8 cellular contexts compared by ENCODE assay signal in the genomic region with DNA sequence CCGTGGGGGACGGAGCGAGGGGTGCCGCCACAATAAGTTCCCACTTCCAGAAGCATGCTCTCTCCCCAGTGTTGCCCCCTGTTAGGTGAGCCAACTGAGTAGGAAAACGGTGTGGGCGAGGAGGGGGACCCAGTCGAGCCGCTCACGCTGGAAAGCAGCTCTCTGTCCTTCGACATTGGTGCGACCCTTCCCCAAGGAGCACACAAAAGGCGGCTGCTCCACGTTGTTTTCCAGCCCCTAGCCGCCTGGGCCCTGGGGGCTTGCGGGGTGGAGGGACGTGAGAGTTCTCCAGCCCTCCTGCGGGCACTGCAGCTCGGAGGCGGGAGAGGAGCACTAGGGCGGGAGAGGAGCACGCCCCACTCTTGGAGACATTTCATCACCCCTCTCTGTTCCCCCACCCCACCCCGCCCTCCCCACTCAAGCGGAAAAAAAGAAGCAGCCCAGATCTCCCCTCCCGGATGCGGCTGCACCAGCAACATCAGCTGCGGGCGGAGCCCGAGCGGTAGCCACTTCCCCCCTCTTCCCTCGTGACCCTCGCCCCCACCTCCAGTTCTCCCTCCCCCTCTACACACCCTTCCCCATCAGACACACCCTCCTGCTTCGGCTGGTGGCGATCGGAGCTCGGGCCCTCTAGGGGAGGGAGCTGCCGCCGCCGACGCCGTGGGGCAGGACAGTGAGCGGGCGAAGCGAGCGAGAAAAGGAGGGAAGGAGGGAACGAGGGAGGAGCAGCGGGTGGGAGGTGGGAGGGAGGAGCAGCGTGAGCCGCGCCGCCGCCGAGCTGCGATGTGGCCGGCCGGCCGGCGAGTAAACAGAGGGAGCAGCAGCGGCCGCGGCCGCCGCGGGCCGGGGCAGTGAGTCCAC. TPM values are rescaled to one million over a fixed set of nuclear protein-coding genes. Genes with fewer than 3 reads are reported as not detected.
A peak's percentile ranks its signal among the peaks of the same experiment; 100 is the strongest.
DNase-seq lines count a peak whose midpoint lies in the region; ATAC-seq, FAIRE-seq and TF ChIP-seq lines count a peak whose summit lies in the region.

A gene (plus strand): TSS at position 755 of the 861 bp plus-strand sequence. CDS start 157 bp downstream, outside the sequence.

- FAIRE-seq in HTR-8/SVneo (lab: Jason Lieb, UNC) = no peak

- H3K27ac Mint-ChIP-seq in activated T-cell treated with anti-CD3 and anti-CD28 coated beads, Interleukin-2, amount 50 U/mL, for 72 hours = peak within 1 kb of the TSS; percentile 94
- H3K27ac Mint-ChIP-seq in naive thymus-derived CD4-positive, alpha-beta T cell = peak within 1 kb of the TSS; percentile 90 to 99 (median 97)
- peak within 1 kb of the TSS; percentile 94 for H3K27ac Mint-ChIP-seq in stimulated activated effector memory CD8-positive, alpha-beta T cell treated with anti-CD3 and anti-CD28 coated beads, Interleukin-12 subunit alpha, Interleukin-12 subunit beta, amount 100 ng/mL, for 72 hours

- no peaks in the 10 kb centered on the region for H3K9me3 ChIP-seq in fibroblast of lung (ENCODE audit: control insufficient read depth, insufficient read depth, low read depth, low read length)
- no peaks in the 10 kb centered on the region for H3K9me3 ChIP-seq in naive thymus-derived CD4-positive, alpha-beta T cell (ENCODE audit: control insufficient read depth in 2 of 3, low read length in 3 of 3)

- H3K27ac ChIP-seq in fibroblast of lung (ENCODE audit: insufficient read depth, low read length) = peak within 1 kb of the TSS; percentile 51
- H3K27ac ChIP-seq in naive thymus-derived CD4-positive, alpha-beta T cell (ENCODE audit: low read depth, low read length) = peak within 1 kb of the TSS; percentile 87

- ATAC-seq in GM21360 (IDR thresholded peaks at IDR 0.05; ENCODE audit: unreplicated experiment) = peak; percentile 66
- peak; percentile 82 to 84 for ATAC-seq in activated T-cell treated with anti-CD3 and anti-CD28 coated beads, Interleukin-2, amount 50 U/mL, for 72 hours (replicated peaks in 1 of 2)
- peak; percentile 87 for ATAC-seq in naive thymus-derived CD4-positive, alpha-beta T cell
- ATAC-seq in stimulated activated effector memory CD8-positive, alpha-beta T cell treated with anti-CD3 and anti-CD28 coated beads, Interleukin-12 subunit alpha, Interleukin-12 subunit beta, amount 100 ng/mL, for 72 hours = peak; percentile 86

- CTCF ChIA-PET in naive thymus-derived CD4-positive, alpha-beta T cell (lab: Charles Lee) = interaction anchor here (1.0 to 1.2 kb wide), 2 partner anchors 24 to 44 kb away, joined by 3 read pairs; no protein-coding TSS in a partner anchor

- peak within 1 kb of the TSS; percentile 35 for H2AFZ ChIP-seq in fibroblast of lung (ENCODE audit: low read length)

- H3K4me1 Mint-ChIP-seq in activated T-cell treated with anti-CD3 and anti-CD28 coated beads, Interleukin-2, amount 50 U/mL, for 72 hours (ENCODE audit: low read depth) = peaks cover 21% of the 10 kb centered on the region
- peaks cover 13 to 29% (median 24%) of the 10 kb centered on the region in 7 donors for H3K4me1 Mint-ChIP-seq in naive thymus-derived CD4-positive, alpha-beta T cell
- H3K4me1 Mint-ChIP-seq in stimulated activated effector memory CD8-positive, alpha-beta T cell treated with anti-CD3 and anti-CD28 coated beads, Interleukin-12 subunit alpha, Interleukin-12 subunit beta, amount 100 ng/mL, for 72 hours = peaks cover 22% of the 10 kb centered on the region

- H3K9me3 Mint-ChIP-seq in activated T-cell treated with anti-CD3 and anti-CD28 coated beads, Interleukin-2, amount 50 U/mL, for 72 hours = no peaks in the 10 kb centered on the region
- H3K9me3 Mint-ChIP-seq in naive thymus-derived CD4-positive, alpha-beta T cell = no peaks in the 10 kb centered on the region
- no peaks in the 10 kb centered on the region for H3K9me3 Mint-ChIP-seq in stimulated activated effector memory CD8-positive, alpha-beta T cell treated with anti-CD3 and anti-CD28 coated beads, Interleukin-12 subunit alpha, Interleukin-12 subunit beta, amount 100 ng/mL, for 72 hours

- no peak for TF ChIP-seq CTCF in fibroblast of lung (conservative IDR thresholded peaks at IDR 0.05 in 1 of 2, IDR thresholded peaks at IDR 0.05 in 1 of 2; ENCODE audit: low read depth in 1 of 2, low read length in 2 of 2)

- peak within 1 kb of the TSS; percentile 62 for H3K9ac ChIP-seq in fibroblast of lung (ENCODE audit: insufficient read depth, low read length)

- peak within 1 kb of the TSS; percentile 64 to 83 (median 70) for H3K4me3 ChIP-seq in fibroblast of lung (replicated peaks in 1 of 4; ENCODE audit: control extremely low read depth in 1 of 4, insufficient read depth in 1 of 4, low read depth in 3 of 4, low read length in 4 of 4)
- peak within 1 kb of the TSS; percentile 90 for H3K4me3 ChIP-seq in naive thymus-derived CD4-positive, alpha-beta T cell (ENCODE audit: low read length)

- H4K20me1 ChIP-seq in fibroblast of lung (ENCODE audit: control insufficient read depth, extremely low read depth, insufficient read depth, low read length) = no peaks in the 10 kb centered on the region

- H3K36me3 ChIP-seq in fibroblast of lung (ENCODE audit: control insufficient read depth, insufficient read depth, low read length) = no peaks in the 10 kb centered on the region
- H3K36me3 ChIP-seq in naive thymus-derived CD4-positive, alpha-beta T cell (ENCODE audit: control insufficient read depth in 2 of 3, insufficient read depth in 3 of 3, low read length in 3 of 3) = peaks cover 0 to 4% (median 0%) of the 10 kb centered on the region in 3 experiments

- H3K4me2 ChIP-seq in fibroblast of lung (ENCODE audit: extremely low read depth, insufficient read depth, low read length) = peak within 1 kb of the TSS; percentile 64

- H3K27me3 Mint-ChIP-seq in activated T-cell treated with anti-CD3 and anti-CD28 coated beads, Interleukin-2, amount 50 U/mL, for 72 hours (ENCODE audit: low read depth) = peaks cover 7% of the 10 kb centered on the region
- H3K27me3 Mint-ChIP-seq in naive thymus-derived CD4-positive, alpha-beta T cell = no peaks in the 10 kb centered on the region

- H3K4me3 Mint-ChIP-seq in activated T-cell treated with anti-CD3 and anti-CD28 coated beads, Interleukin-2, amount 50 U/mL, for 72 hours = peak within 1 kb of the TSS; percentile 95 to 98
- H3K4me3 Mint-ChIP-seq in naive thymus-derived CD4-positive, alpha-beta T cell = peak within 1 kb of the TSS; percentile 89 to 100 (median 98)
- H3K4me3 Mint-ChIP-seq in stimulated activated effector memory CD8-positive, alpha-beta T cell treated with anti-CD3 and anti-CD28 coated beads, Interleukin-12 subunit alpha, Interleukin-12 subunit beta, amount 100 ng/mL, for 72 hours = peak within 1 kb of the TSS; percentile 98

- POLR2A ChIA-PET in naive thymus-derived CD4-positive, alpha-beta T cell (lab: Charles Lee) = interaction anchor here (0.6 to 8.4 kb wide), 13 partner anchors 10 to 1360 kb away, joined by 3 to 167 read pairs (median 12); no protein-coding TSS in a partner anchor

- intact Hi-C loops in naive thymus-derived CD4-positive, alpha-beta T cell (cut with micrococcal nuclease) = loop anchor here (1.0 to 5.0 kb wide), 5 partner anchors 38 to 1262 kb away; a partner anchor contains a TSS

- H3K79me2 ChIP-seq in fibroblast of lung (ENCODE audit: control insufficient read depth, insufficient read depth, low read length) = peaks cover 29% of the 10 kb centered on the region

- no peaks in the 10 kb centered on the region for H3K4me1 ChIP-seq in fibroblast of lung (ENCODE audit: control insufficient read depth, extremely low read depth, insufficient read depth, low read length)
- peaks cover 15 to 25% of the 10 kb centered on the region in 2 donors for H3K4me1 ChIP-seq in naive thymus-derived CD4-positive, alpha-beta T cell (ENCODE audit: control insufficient read depth in 2 of 2, insufficient read depth in 2 of 2, low read length in 2 of 2)

- H3K27me3 ChIP-seq in fibroblast of lung (ENCODE audit: control insufficient read depth, insufficient read depth, low read length) = no peaks in the 10 kb centered on the region
- H3K27me3 ChIP-seq in naive thymus-derived CD4-positive, alpha-beta T cell (ENCODE audit: control insufficient read depth in 2 of 2, insufficient read depth in 2 of 2, low read length in 2 of 2) = no peaks in the 10 kb centered on the region

- peaks cover 2% of the 10 kb centered on the region in 2 donors for H3K36me3 Mint-ChIP-seq in activated T-cell treated with anti-CD3 and anti-CD28 coated beads, Interleukin-2, amount 50 U/mL, for 72 hours (ENCODE audit: insufficient read depth in 2 of 2)
- H3K36me3 Mint-ChIP-seq in naive thymus-derived CD4-positive, alpha-beta T cell = peaks cover 0 to 19% (median 5%) of the 10 kb centered on the region in 5 donors
- peaks cover 29% of the 10 kb centered on the region for H3K36me3 Mint-ChIP-seq in stimulated activated effector memory CD8-positive, alpha-beta T cell treated with anti-CD3 and anti-CD28 coated beads, Interleukin-12 subunit alpha, Interleukin-12 subunit beta, amount 100 ng/mL, for 72 hours

- DNase-seq in COR-L47 (lab: John Stamatoyannopoulos, UW) = peak; percentile 55
- peak; percentile 30 for DNase-seq in HTR-8/SVneo (ENCODE audit: insufficient read length, low spot score)
- DNase-seq in RKO (ENCODE audit: low spot score) = peak; percentile 62
- DNase-seq in activated T-cell treated with anti-CD3 and anti-CD28 coated beads, Interleukin-2, amount 50 U/mL, for 72 hours = peak; percentile 82 to 87
- DNase-seq in fibroblast of lung (ENCODE audit: low read depth in 2 of 2) = peak; percentile 87 to 92
- peak; percentile 42 to 82 (median 77) for DNase-seq in naive thymus-derived CD4-positive, alpha-beta T cell
- peak; percentile 39 to 81 for DNase-seq in stimulated activated effector memory CD8-positive, alpha-beta T cell treated with anti-CD3 and anti-CD28 coated beads, Interleukin-12 subunit alpha, Interleukin-12 subunit beta, amount 100 ng/mL, for 72 hours (ENCODE audit: low spot score in 2 of 2)

RNA-seq across cellular contexts. Expression of the gene that starts here (rescaled TPM):
- 10 to 100 TPM; 65.2 to 71.0 TPM for total RNA-seq in activated T-cell treated with anti-CD3 and anti-CD28 coated beads, Interleukin-2, amount 50 U/mL, for 72 hours
- total RNA-seq in fibroblast of lung = 30.8 and 40.1 TPM in 2 replicates
- polyA plus RNA-seq in fibroblast of lung = 31.3 and 85.3 TPM in 2 replicates
- 20.8 and 63.1 TPM in 2 replicates for polyA plus RNA-seq in fibroblast of lung (2012)
- 3.0 and 8.5 TPM in 2 replicates for polyA minus RNA-seq in fibroblast of lung (ENCODE audit: low replicate concordance)
- total RNA-seq in naive thymus-derived CD4-positive, alpha-beta T cell = 100 to 1,000 TPM in 3 of 5 experiments, 10 to 100 TPM in 2; 68.9 to 115 (median 102) TPM
- 10 to 100 TPM; 24.2 to 27.0 TPM for polyA plus RNA-seq in naive thymus-derived CD4-positive, alpha-beta T cell

Comparison
In these comparisons a context has a peak if more than half of its experiments do, and no peak if none do; other contexts are left out.
1. Peak in every context shown above with its lines: DNase-seq, ATAC-seq, H3K4me3 ChIP-seq and H3K27ac ChIP-seq.
2. DNase-seq: peak in every context shown above with its lines; median percentile 90 in fibroblast of lung; 84 in activated T-cell treated with anti-CD3 and anti-CD28 coated beads, Interleukin-2, amount 50 U/mL, for 72 hours; 77 in naive thymus-derived CD4-positive, alpha-beta T cell; 62 in RKO; 60 in stimulated activated effector memory CD8-positive, alpha-beta T cell treated with anti-CD3 and anti-CD28 coated beads, Interleukin-12 subunit alpha, Interleukin-12 subunit beta, amount 100 ng/mL, for 72 hours; 55 in COR-L47; 30 in HTR-8/SVneo.